Comparison of ENCODE assay signal across 1 cellular context in the genomic region with DNA sequence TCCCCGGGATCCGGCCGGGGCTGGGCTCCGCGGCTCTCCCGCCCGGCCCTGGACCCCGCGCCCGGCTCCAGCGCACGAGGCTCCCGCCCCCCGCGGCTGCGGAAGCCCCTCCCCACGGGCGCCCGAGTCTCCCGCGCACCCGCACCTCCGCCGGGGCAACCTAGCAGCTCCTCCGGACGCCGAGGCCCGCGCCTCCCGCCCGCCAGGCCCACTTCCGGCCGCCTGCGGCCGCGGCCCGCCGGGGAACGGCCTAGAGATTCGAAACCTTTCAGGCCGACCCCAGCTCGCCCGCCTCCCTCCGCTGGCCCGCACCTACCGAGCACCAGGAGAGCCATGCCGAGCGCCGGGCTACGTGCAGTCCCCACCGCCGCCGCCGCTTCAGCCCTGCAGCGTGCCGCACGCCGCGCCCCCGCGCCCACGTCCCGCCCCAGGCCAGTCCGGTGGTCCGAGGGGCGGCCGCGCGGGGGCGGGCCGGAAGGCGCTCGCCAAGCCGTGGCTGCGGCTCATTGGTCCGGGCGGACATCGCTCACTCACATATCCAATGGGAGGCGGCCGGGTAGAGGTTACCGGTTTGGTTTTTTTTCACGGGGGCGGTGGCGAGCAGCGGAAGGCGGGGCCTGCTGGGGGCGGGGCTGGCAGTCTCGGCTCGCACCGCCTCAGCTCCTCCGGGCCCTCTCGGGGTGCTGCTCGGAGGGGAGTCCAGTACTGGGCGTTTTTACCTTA.
TF ChIP-seq lines count a peak whose summit lies in the region.

A gene with protein sequence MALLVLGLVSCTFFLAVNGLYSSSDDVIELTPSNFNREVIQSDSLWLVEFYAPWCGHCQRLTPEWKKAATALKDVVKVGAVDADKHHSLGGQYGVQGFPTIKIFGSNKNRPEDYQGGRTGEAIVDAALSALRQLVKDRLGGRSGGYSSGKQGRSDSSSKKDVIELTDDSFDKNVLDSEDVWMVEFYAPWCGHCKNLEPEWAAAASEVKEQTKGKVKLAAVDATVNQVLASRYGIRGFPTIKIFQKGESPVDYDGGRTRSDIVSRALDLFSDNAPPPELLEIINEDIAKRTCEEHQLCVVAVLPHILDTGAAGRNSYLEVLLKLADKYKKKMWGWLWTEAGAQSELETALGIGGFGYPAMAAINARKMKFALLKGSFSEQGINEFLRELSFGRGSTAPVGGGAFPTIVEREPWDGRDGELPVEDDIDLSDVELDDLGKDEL (minus strand): TSS at position 424 of the 723 bp plus-strand sequence. CDS start 89 bp downstream, at position 335.

TF ChIP-seq in HepG2, 621 proteins besides CTCF, POLR2A, EP300 and RAD21 (continued from another document):
- TF ChIP-seq ZNF749 (CRISPR knock-in tag; IDR thresholded peaks at IDR 0.05; ENCODE audit: borderline replicate concordance): no peak
- peak; percentile 37; the same call in 1 of the 2 replicates for TF ChIP-seq ZNF329 (CRISPR knock-in tag; IDR thresholded peaks at IDR 0.05; ENCODE audit: low read depth)
- peak; percentile 91 for TF ChIP-seq RBFOX2 (IDR thresholded peaks at IDR 0.05; ENCODE audit: low read depth, low read length)
- peak; percentile 37; the same call in 1 of the 2 replicates for TF ChIP-seq PHF21A (CRISPR knock-in tag; IDR thresholded peaks at IDR 0.05)
- TF ChIP-seq KDM3A (CRISPR knock-in tag; IDR thresholded peaks at IDR 0.05; ENCODE audit: low read depth): 0 out of 2 replicates have a peak, but pooled peaks have one; percentile 13
- TF ChIP-seq MIXL1 (CRISPR knock-in tag; IDR thresholded peaks at IDR 0.05): no peak
- TF ChIP-seq ZNF615 (CRISPR knock-in tag; IDR thresholded peaks at IDR 0.05; ENCODE audit: borderline replicate concordance): no peak
- no peak for TF ChIP-seq NR3C1 (CRISPR knock-in tag; IDR thresholded peaks at IDR 0.05)
- no peak for TF ChIP-seq NBN (conservative IDR thresholded peaks at IDR 0.05)
- TF ChIP-seq NFE2 (CRISPR knock-in tag; IDR thresholded peaks at IDR 0.05): no peak
- TF ChIP-seq ZNF619 (CRISPR knock-in tag; IDR thresholded peaks at IDR 0.05): no peak
- no peak for TF ChIP-seq ZNF737 (CRISPR knock-in tag; IDR thresholded peaks at IDR 0.05; ENCODE audit: borderline replicate concordance)
- peak; percentile 77; the same call in 1 of the 2 replicates for TF ChIP-seq ZNF431 (CRISPR knock-in tag; IDR thresholded peaks at IDR 0.05; ENCODE audit: borderline replicate concordance, low read depth)
- TF ChIP-seq SNAPC2 (CRISPR knock-in tag; IDR thresholded peaks at IDR 0.05): no peak
- TF ChIP-seq ZNF20 (CRISPR knock-in tag; IDR thresholded peaks at IDR 0.05): no peak
- TF ChIP-seq, protein P1, sequence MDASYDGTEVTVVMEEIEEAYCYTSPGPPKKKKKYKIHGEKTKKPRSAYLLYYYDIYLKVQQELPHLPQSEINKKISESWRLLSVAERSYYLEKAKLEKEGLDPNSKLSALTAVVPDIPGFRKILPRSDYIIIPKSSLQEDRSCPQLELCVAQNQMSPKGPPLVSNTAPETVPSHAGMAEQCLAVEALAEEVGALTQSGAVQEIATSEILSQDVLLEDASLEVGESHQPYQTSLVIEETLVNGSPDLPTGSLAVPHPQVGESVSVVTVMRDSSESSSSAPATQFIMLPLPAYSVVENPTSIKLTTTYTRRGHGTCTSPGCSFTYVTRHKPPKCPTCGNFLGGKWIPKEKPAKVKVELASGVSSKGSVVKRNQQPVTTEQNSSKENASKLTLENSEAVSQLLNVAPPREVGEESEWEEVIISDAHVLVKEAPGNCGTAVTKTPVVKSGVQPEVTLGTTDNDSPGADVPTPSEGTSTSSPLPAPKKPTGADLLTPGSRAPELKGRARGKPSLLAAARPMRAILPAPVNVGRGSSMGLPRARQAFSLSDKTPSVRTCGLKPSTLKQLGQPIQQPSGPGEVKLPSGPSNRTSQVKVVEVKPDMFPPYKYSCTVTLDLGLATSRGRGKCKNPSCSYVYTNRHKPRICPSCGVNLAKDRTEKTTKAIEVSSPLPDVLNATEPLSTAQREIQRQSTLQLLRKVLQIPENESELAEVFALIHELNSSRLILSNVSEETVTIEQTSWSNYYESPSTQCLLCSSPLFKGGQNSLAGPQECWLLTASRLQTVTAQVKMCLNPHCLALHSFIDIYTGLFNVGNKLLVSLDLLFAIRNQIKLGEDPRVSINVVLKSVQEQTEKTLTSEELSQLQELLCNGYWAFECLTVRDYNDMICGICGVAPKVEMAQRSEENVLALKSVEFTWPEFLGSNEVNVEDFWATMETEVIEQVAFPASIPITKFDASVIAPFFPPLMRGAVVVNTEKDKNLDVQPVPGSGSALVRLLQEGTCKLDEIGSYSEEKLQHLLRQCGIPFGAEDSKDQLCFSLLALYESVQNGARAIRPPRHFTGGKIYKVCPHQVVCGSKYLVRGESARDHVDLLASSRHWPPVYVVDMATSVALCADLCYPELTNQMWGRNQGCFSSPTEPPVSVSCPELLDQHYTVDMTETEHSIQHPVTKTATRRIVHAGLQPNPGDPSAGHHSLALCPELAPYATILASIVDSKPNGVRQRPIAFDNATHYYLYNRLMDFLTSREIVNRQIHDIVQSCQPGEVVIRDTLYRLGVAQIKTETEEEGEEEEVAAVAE (CRISPR knock-in tag; IDR thresholded peaks at IDR 0.05; ENCODE audit: borderline replicate concordance): no peak
- no peak for TF ChIP-seq MAFG (CRISPR knock-in tag; IDR thresholded peaks at IDR 0.05)
- TF ChIP-seq SP1 (IDR thresholded peaks at IDR 0.05): no peak
- peak; percentile 87 for TF ChIP-seq SP1 (CRISPR knock-in tag; IDR thresholded peaks at IDR 0.05)
- no peak for TF ChIP-seq ELK4 (CRISPR knock-in tag; IDR thresholded peaks at IDR 0.05; ENCODE audit: borderline replicate concordance)
- TF ChIP-seq PRPF4 (IDR thresholded peaks at IDR 0.05; ENCODE audit: low read depth, low read length, poor library complexity, severe bottlenecking): no peak
- TF ChIP-seq ZNF264 (CRISPR knock-in tag; IDR thresholded peaks at IDR 0.05): no peak
- TF ChIP-seq SOX13 (IDR thresholded peaks at IDR 0.05): no peak
- no peak for TF ChIP-seq SOX13 (CRISPR knock-in tag; conservative IDR thresholded peaks at IDR 0.05 in 1 of 2, IDR thresholded peaks at IDR 0.05 in 1 of 2)
- TF ChIP-seq ZFP62 (CRISPR knock-in tag; IDR thresholded peaks at IDR 0.05): no peak
